ENCODE assay signal across 1 cellular context in the genomic region with DNA sequence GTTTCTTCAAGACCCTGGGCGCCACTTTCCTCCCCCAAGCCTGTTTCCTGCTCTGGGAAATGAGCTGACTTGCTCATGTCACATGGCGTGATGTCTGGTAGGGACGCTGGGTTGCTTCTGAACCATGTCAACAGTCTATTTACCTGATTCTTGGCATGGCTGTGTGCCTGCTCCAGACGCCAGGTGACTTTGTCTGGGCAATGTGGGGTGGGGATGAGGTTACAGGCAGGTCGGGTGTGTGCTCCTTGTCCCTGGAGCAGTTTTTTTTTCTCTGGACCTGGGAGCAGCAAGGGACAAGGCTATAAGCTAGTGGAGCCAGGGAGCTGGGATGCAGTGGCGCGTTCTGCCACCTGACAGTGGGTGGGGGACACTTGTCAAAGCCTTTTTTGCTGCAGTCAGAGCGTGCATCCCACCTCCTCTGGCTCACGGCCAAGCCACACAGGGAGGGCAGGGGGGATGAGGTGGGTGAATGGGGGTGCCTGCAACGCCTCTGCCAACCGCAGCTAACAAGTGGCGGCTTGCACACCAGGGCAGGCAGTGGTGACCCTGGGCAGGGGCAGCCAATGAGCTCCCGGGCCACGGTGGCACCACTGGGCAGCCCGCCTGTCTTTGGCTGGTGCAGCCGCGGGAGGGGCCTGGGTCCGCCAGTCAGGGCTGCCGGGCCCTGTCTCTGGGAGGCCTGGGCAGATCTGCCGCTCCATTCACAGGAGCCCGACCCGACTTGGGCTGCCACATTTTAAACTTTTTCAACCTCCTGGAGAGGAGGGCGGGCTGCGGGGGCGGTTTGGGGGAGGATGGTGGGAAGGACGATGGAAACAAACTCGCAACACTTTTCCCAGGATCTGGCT.
TF ChIP-seq lines count a peak whose summit lies in the region.

No MANE protein-coding gene starts in this region.

TF ChIP-seq in HepG2, 621 proteins besides CTCF, POLR2A, EP300 and RAD21 (continued from another document and continues in another):
- no peak for TF ChIP-seq FOXO4 (CRISPR knock-in tag; conservative IDR thresholded peaks at IDR 0.05)
- no peak for TF ChIP-seq FOXK2 (IDR thresholded peaks at IDR 0.05)
- no peak for TF ChIP-seq ZSCAN22 (CRISPR knock-in tag; IDR thresholded peaks at IDR 0.05)
- TF ChIP-seq ZNF484 (CRISPR knock-in tag; IDR thresholded peaks at IDR 0.05; ENCODE audit: borderline replicate concordance, low read depth), result no peak
- peak; percentile 76; the same call in 1 of the 2 replicates for TF ChIP-seq ZNF326 (CRISPR knock-in tag; IDR thresholded peaks at IDR 0.05; ENCODE audit: borderline replicate concordance)
- TF ChIP-seq FOXP1 (IDR thresholded peaks at IDR 0.05), result no peak
- 0 out of 2 replicates have a peak, but pooled peaks have one; percentile 51 for TF ChIP-seq FOXP1 (CRISPR knock-in tag; IDR thresholded peaks at IDR 0.05)
- TF ChIP-seq MEIS2 (CRISPR knock-in tag; IDR thresholded peaks at IDR 0.05), result no peak
- no peak for TF ChIP-seq ZNF343 (CRISPR knock-in tag; IDR thresholded peaks at IDR 0.05)
- TF ChIP-seq, protein P1, sequence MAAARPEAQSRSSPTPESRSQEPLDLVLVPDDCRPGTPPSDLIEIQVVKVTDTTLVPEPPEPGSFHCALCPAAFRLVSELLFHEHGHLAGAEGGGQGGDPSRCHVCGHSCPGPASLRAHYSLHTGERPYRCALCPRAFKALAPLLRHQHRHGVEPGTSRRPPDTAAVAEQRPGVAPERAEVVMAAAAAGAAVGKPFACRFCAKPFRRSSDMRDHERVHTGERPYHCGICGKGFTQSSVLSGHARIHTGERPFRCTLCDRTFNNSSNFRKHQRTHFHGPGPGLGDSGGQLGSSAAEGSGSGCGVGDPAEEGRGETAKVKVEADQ (CRISPR knock-in tag; IDR thresholded peaks at IDR 0.05; ENCODE audit: borderline replicate concordance), result peak; percentile 14; the same call in 1 of the 2 replicates
- no peak for TF ChIP-seq ZNF564 (CRISPR knock-in tag; IDR thresholded peaks at IDR 0.05)
- no peak for TF ChIP-seq MBD4 (IDR thresholded peaks at IDR 0.05; ENCODE audit: borderline replicate concordance, low read length)
- no peak for TF ChIP-seq ZNF552 (CRISPR knock-in tag; IDR thresholded peaks at IDR 0.05; ENCODE audit: borderline replicate concordance)
- TF ChIP-seq HOXA7 (CRISPR knock-in tag; IDR thresholded peaks at IDR 0.05), result no peak
- TF ChIP-seq, protein P2, sequence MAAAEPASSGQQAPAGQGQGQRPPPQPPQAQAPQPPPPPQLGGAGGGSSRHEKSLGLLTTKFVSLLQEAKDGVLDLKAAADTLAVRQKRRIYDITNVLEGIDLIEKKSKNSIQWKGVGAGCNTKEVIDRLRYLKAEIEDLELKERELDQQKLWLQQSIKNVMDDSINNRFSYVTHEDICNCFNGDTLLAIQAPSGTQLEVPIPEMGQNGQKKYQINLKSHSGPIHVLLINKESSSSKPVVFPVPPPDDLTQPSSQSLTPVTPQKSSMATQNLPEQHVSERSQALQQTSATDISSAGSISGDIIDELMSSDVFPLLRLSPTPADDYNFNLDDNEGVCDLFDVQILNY (CRISPR knock-in tag; conservative IDR thresholded peaks at IDR 0.05), result no peak
- no peak for TF ChIP-seq SNAPC4 (CRISPR knock-in tag; IDR thresholded peaks at IDR 0.05)
- no peak for TF ChIP-seq POLR2AphosphoS2 (IDR thresholded peaks at IDR 0.05; ENCODE audit: low read depth, low read length)
- TF ChIP-seq TBP (CRISPR knock-in tag; IDR thresholded peaks at IDR 0.05), result no peak
- TF ChIP-seq, protein P3, sequence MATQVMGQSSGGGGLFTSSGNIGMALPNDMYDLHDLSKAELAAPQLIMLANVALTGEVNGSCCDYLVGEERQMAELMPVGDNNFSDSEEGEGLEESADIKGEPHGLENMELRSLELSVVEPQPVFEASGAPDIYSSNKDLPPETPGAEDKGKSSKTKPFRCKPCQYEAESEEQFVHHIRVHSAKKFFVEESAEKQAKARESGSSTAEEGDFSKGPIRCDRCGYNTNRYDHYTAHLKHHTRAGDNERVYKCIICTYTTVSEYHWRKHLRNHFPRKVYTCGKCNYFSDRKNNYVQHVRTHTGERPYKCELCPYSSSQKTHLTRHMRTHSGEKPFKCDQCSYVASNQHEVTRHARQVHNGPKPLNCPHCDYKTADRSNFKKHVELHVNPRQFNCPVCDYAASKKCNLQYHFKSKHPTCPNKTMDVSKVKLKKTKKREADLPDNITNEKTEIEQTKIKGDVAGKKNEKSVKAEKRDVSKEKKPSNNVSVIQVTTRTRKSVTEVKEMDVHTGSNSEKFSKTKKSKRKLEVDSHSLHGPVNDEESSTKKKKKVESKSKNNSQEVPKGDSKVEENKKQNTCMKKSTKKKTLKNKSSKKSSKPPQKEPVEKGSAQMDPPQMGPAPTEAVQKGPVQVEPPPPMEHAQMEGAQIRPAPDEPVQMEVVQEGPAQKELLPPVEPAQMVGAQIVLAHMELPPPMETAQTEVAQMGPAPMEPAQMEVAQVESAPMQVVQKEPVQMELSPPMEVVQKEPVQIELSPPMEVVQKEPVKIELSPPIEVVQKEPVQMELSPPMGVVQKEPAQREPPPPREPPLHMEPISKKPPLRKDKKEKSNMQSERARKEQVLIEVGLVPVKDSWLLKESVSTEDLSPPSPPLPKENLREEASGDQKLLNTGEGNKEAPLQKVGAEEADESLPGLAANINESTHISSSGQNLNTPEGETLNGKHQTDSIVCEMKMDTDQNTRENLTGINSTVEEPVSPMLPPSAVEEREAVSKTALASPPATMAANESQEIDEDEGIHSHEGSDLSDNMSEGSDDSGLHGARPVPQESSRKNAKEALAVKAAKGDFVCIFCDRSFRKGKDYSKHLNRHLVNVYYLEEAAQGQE (IDR thresholded peaks at IDR 0.05; ENCODE audit: borderline replicate concordance in 1 of 2, low read depth in 1 of 2, low read length in 2 of 2), result no peak
- peak; percentile 83 for TF ChIP-seq PHF21A (CRISPR knock-in tag; IDR thresholded peaks at IDR 0.05)
- TF ChIP-seq ZNF350 (CRISPR knock-in tag; IDR thresholded peaks at IDR 0.05; ENCODE audit: borderline replicate concordance, low read depth), result 0 out of 2 replicates have a peak, but pooled peaks have one; percentile 38
- TF ChIP-seq ZNF124 (CRISPR knock-in tag; IDR thresholded peaks at IDR 0.05), result no peak
- TF ChIP-seq ZNF263 (CRISPR knock-in tag; IDR thresholded peaks at IDR 0.05), result peak; percentile 31; the same call in 1 of the 2 replicates
- 0 out of 2 replicates have a peak, but pooled peaks have one; percentile 44 for TF ChIP-seq MAF1 (CRISPR knock-in tag; IDR thresholded peaks at IDR 0.05; ENCODE audit: borderline replicate concordance)
- TF ChIP-seq ZNF790 (CRISPR knock-in tag; IDR thresholded peaks at IDR 0.05; ENCODE audit: borderline replicate concordance), result no peak
- TF ChIP-seq ZSCAN21 (CRISPR knock-in tag; IDR thresholded peaks at IDR 0.05; ENCODE audit: borderline replicate concordance), result no peak; the same call in 1 of the 2 replicates
- TF ChIP-seq DBP (CRISPR knock-in tag; IDR thresholded peaks at IDR 0.05; ENCODE audit: not compliant biosample characterization), result no peak
- peak; percentile 88; the same call in 1 of the 2 replicates for TF ChIP-seq ZNF839 (CRISPR knock-in tag; IDR thresholded peaks at IDR 0.05; ENCODE audit: borderline replicate concordance)
- TF ChIP-seq KDM5A (IDR thresholded peaks at IDR 0.05; ENCODE audit: borderline replicate concordance, low read length), result no peak
- TF ChIP-seq NR3C1 (CRISPR knock-in tag; IDR thresholded peaks at IDR 0.05), result no peak
- TF ChIP-seq ATF7 (IDR thresholded peaks at IDR 0.05), result no peak
- TF ChIP-seq ATF7 (CRISPR knock-in tag; IDR thresholded peaks at IDR 0.05), result no peak
- peak; percentile 77; the same call in 1 of the 2 replicates for TF ChIP-seq WIZ (CRISPR knock-in tag; IDR thresholded peaks at IDR 0.05)
- TF ChIP-seq CREB3 (CRISPR knock-in tag; IDR thresholded peaks at IDR 0.05), result no peak
- TF ChIP-seq DMTF1 (CRISPR knock-in tag; IDR thresholded peaks at IDR 0.05), result no peak
- TF ChIP-seq NFYB (CRISPR knock-in tag; IDR thresholded peaks at IDR 0.05), result peak; percentile 92
- no peak for TF ChIP-seq ZKSCAN1 (IDR thresholded peaks at IDR 0.05; ENCODE audit: low read length)
- no peak for TF ChIP-seq ATRX (CRISPR knock-in tag; IDR thresholded peaks at IDR 0.05; ENCODE audit: borderline replicate concordance)
- no peak for TF ChIP-seq CEBPG (CRISPR knock-in tag; IDR thresholded peaks at IDR 0.05)
- TF ChIP-seq ZNF777 (CRISPR knock-in tag; IDR thresholded peaks at IDR 0.05), result no peak
- TF ChIP-seq, protein P4, sequence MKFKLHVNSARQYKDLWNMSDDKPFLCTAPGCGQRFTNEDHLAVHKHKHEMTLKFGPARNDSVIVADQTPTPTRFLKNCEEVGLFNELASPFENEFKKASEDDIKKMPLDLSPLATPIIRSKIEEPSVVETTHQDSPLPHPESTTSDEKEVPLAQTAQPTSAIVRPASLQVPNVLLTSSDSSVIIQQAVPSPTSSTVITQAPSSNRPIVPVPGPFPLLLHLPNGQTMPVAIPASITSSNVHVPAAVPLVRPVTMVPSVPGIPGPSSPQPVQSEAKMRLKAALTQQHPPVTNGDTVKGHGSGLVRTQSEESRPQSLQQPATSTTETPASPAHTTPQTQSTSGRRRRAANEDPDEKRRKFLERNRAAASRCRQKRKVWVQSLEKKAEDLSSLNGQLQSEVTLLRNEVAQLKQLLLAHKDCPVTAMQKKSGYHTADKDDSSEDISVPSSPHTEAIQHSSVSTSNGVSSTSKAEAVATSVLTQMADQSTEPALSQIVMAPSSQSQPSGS (CRISPR knock-in tag; IDR thresholded peaks at IDR 0.05), result no peak; the same call in none of the 2 replicates
